In genomic region chr4:17552427-17552826, GRCh38 we compare ENCODE assay signal across 1 cellular context.
TF ChIP-seq lines count a peak whose summit lies in the region.

No MANE protein-coding gene starts in this region.

TF ChIP-seq in SK-N-SH treated with all-trans-retinoic acid at 6 μM for 48 hours, 23 proteins besides CTCF, POLR2A, EP300 and RAD21 (continued from another document):
- TF ChIP-seq POU6F1 (CRISPR knock-in tag; IDR thresholded peaks at IDR 0.05; ENCODE audit: borderline replicate concordance, low read depth) (no peak), RARB (CRISPR knock-in tag; IDR thresholded peaks at IDR 0.05) (no peak), ZC3H10 (CRISPR knock-in tag; IDR thresholded peaks at IDR 0.05) (no peak), TOX (CRISPR knock-in tag; IDR thresholded peaks at IDR 0.05; ENCODE audit: borderline replicate concordance) (no peak), PATZ1 (CRISPR knock-in tag; IDR thresholded peaks at IDR 0.05; ENCODE audit: borderline replicate concordance) (no peak), ZFP30 (CRISPR knock-in tag; IDR thresholded peaks at IDR 0.05) (no peak), CREB5 (CRISPR knock-in tag; IDR thresholded peaks at IDR 0.05; ENCODE audit: low read depth) (no peak), ZNF8 (CRISPR knock-in tag; IDR thresholded peaks at IDR 0.05) (no peak), PPARA (CRISPR knock-in tag; IDR thresholded peaks at IDR 0.05; ENCODE audit: borderline replicate concordance) (no peak)
